Comparison of ENCODE assay signal across 8 cellular contexts in genomic region chr20:43840382-43841070, GRCh38.
A peak's percentile ranks its signal among the peaks of the same experiment; 100 is the strongest.
DNase-seq lines count a peak whose midpoint lies in the region; ATAC-seq, FAIRE-seq and TF ChIP-seq lines count a peak whose summit lies in the region.

No MANE protein-coding gene starts in this region.

- no peaks in the 10 kb centered on the region for H3K4me1 ChIP-seq in SJCRH30
- no peaks in the 10 kb centered on the region for H3K4me1 ChIP-seq in K562 (replicated peaks in 1 of 2; ENCODE audit: control insufficient read depth in 2 of 2, insufficient read depth in 2 of 2, low read length in 2 of 2)
- H3K4me1 ChIP-seq in stomach = no peaks in the 10 kb centered on the region

- no peak for TF ChIP-seq POLR2A in K562 (conservative IDR thresholded peaks at IDR 0.05)
- no peak for TF ChIP-seq POLR2A in stomach (IDR thresholded peaks at IDR 0.05)

- H4K20me1 ChIP-seq in K562 (replicated peaks; ENCODE audit: control insufficient read depth, insufficient read depth, low read length) = no peaks in the 10 kb centered on the region; the same call in 1 of the 2 replicates

- peak; percentile 81 for FAIRE-seq in K562 (lab: Jason Lieb, UNC)

- H3K4me3 ChIP-seq in SJCRH30 (no peak overlapping the region), K562 (no peak overlapping the region), stomach (no peak overlapping the region)

- TF ChIP-seq RAD21 in K562 (CRISPR knock-in tag; conservative IDR thresholded peaks at IDR 0.05 in 1 of 2, IDR thresholded peaks at IDR 0.05 in 1 of 2) = peak in 1 of 2 experiments; percentile 38; a peak in 2 of 4 replicates

- 8% methylated on average over 8 of the region's 11 CpGs for WGBS in K562 (ENCODE audit: insufficient coverage, low coverage, missing lambda C conversion rate)
- 59 to 76% (median 67%) methylated on average over 11 of the region's 11 CpGs for WGBS in stomach, 5 donors

- in situ Hi-C loops in K562 (cut with MboI) = no loop called here

- DNase-seq in AG09319 (ENCODE audit: extremely low read depth, low read depth) (no peak), SJCRH30 (peak; percentile 34 to 65), K562 (ENCODE audit: extremely low read depth in 1 of 4, low spot score in 3 of 4) (peak in 3 of 4 experiments; percentile 20 to 71 (median 59)), retina (peak; percentile 13), nucleus accumbens (lab: John Stamatoyannopoulos, UW) (no peak), stomach (no peak)

- no peak for TF ChIP-seq EP300 in K562 (IDR thresholded peaks at IDR 0.05; ENCODE audit: low read length)
- no peak for TF ChIP-seq EP300 in stomach (IDR thresholded peaks at IDR 0.05)

- no peaks in the 10 kb centered on the region for H3K9me3 ChIP-seq in SJCRH30 (replicated peaks)
- H3K9me3 ChIP-seq in K562 (replicated peaks; ENCODE audit: control insufficient read depth, insufficient read depth, low read depth, low read length) = no peaks in the 10 kb centered on the region
- H3K9me3 ChIP-seq in stomach = no peaks in the 10 kb centered on the region

- H3K4me2 ChIP-seq in K562 (ENCODE audit: insufficient read depth, low read length) = no peak overlapping the region

- no peaks in the 10 kb centered on the region for H3K9me1 ChIP-seq in K562 (ENCODE audit: control insufficient read depth, insufficient read depth, low read length)

- 0 out of 2 replicates have a peak overlapping the region, but pooled peaks have one; percentile 12 for H2AFZ ChIP-seq in K562 (ENCODE audit: low read depth, low read length)

- TF ChIP-seq CTCF in AG09319 (IDR thresholded peaks at IDR 0.05; ENCODE audit: low read depth, low read length) (peak; percentile 45), K562 (IDR thresholded peaks at IDR 0.05 in 2 of 3, conservative IDR thresholded peaks at IDR 0.05 in 1 of 3; ENCODE audit: insufficient read depth in 2 of 3, low read depth in 1 of 3, low read length in 3 of 3) (peak; percentile 53 to 66 (median 64)), stomach (IDR thresholded peaks at IDR 0.05) (peak in 1 of 7 experiments; percentile 41)

- H3K27me3 ChIP-seq in SJCRH30 (no peaks in the 10 kb centered on the region; the same call in 1 of the 2 replicates), K562 (ENCODE audit: control insufficient read depth in 2 of 2, insufficient read depth in 2 of 2, low read length in 2 of 2) (peaks cover 0 to 12% of the 10 kb centered on the region in 2 experiments; a peak in 3 of 5 replicates), stomach (peaks cover 0 to 18% (median 0%) of the 10 kb centered on the region in 3 donors)

- CTCF ChIA-PET in K562 (lab: Yijun Ruan, JAX; ENCODE audit: low intra/inter-chr PET ratio) = no interaction called here

- ATAC-seq in GM19395 (IDR thresholded peaks at IDR 0.05; ENCODE audit: unreplicated experiment) (peak; percentile 49), K562 (peak; percentile 96), HG03378 (IDR thresholded peaks at IDR 0.05; ENCODE audit: unreplicated experiment) (no peak)

- intact Hi-C loops in K562 (cut with micrococcal nuclease) = loop anchor here (10.0 kb wide), 2 partner anchors 96 to 396 kb away; no protein-coding TSS in a partner anchor
- intact Hi-C loops in stomach (cut with DNase I; ENCODE audit: low total_unique reads) = no loop called here

- POLR2A ChIA-PET in K562 (lab: Yijun Ruan, JAX) = interaction anchor here (1.4 kb wide), 1 partner anchor 12 kb away, joined by 4 read pairs; no protein-coding TSS in a partner anchor

- H3K27ac ChIP-seq in SJCRH30 (no peak overlapping the region), K562 (ENCODE audit: extremely low read depth, low read depth, low read length) (no peak overlapping the region), stomach (no peak overlapping the region)

- BruUV-seq in K562 (replicated peaks; lab: Mats Ljungman, UMichigan) = no TSS peak

- no peaks in the 10 kb centered on the region for H3K79me2 ChIP-seq in K562 (ENCODE audit: control insufficient read depth, insufficient read depth, low read length)

- no peaks in the 10 kb centered on the region for H3K36me3 ChIP-seq in SJCRH30
- H3K36me3 ChIP-seq in K562 (ENCODE audit: control insufficient read depth, insufficient read depth, low read length) = no peaks in the 10 kb centered on the region
- H3K36me3 ChIP-seq in stomach = no peaks in the 10 kb centered on the region

- H3K9ac ChIP-seq in K562 (ENCODE audit: insufficient read depth in 1 of 2, low read depth in 2 of 2, low read length in 2 of 2) = no peak overlapping the region

TF ChIP-seq in K562, 482 proteins besides CTCF, POLR2A, EP300 and RAD21:
- no peak for TF ChIP-seq IRF2 (CRISPR knock-in tag; IDR thresholded peaks at IDR 0.05)
- 0 out of 4 replicates have a peak, but pooled peaks of 1 of the 2 experiments have one; percentile 24 for TF ChIP-seq MAZ (CRISPR knock-in tag; conservative IDR thresholded peaks at IDR 0.05 in 1 of 2, IDR thresholded peaks at IDR 0.05 in 1 of 2)
- peak; percentile 89 for TF ChIP-seq CTCFL (IDR thresholded peaks at IDR 0.05; ENCODE audit: borderline replicate concordance, insufficient read depth, low read depth, low read length, poor library complexity, severe bottlenecking)
- TF ChIP-seq RUNX1 (IDR thresholded peaks at IDR 0.05; ENCODE audit: low read depth) = no peak
- no peak for TF ChIP-seq NRF1 (conservative IDR thresholded peaks at IDR 0.05 in 1 of 2, IDR thresholded peaks at IDR 0.05 in 1 of 2)
- no peak for TF ChIP-seq ZNF146 (CRISPR knock-in tag; IDR thresholded peaks at IDR 0.05; ENCODE audit: unreplicated experiment)
- peak in 1 of 3 experiments; percentile 58 for TF ChIP-seq YY1 (IDR thresholded peaks at IDR 0.05; ENCODE audit: borderline replicate concordance in 1 of 3, control insufficient read depth in 1 of 3, extremely low read depth in 1 of 3, insufficient read depth in 3 of 3, insufficient read length in 1 of 3, insufficient replicate concordance in 2 of 3, low read depth in 1 of 3, low read length in 2 of 3)
- no peak for TF ChIP-seq PTTG1 (tag; IDR thresholded peaks at IDR 0.05; ENCODE audit: low read depth)
- TF ChIP-seq CBX2 (IDR thresholded peaks at IDR 0.05; ENCODE audit: insufficient read depth, low read length, poor library complexity, severe bottlenecking) = no peak
- peak; percentile 30; the same call in 1 of the 2 replicates for TF ChIP-seq SMC3 (conservative IDR thresholded peaks at IDR 0.05; ENCODE audit: insufficient read depth, low read depth, low read length)
- 0 out of 4 replicates have a peak, but pooled peaks of 1 of the 2 experiments have one; percentile 31 for TF ChIP-seq RCOR1 (IDR thresholded peaks at IDR 0.05; ENCODE audit: borderline replicate concordance in 1 of 2, low read depth in 2 of 2, low read length in 2 of 2)

Comparison
In these comparisons a context has a peak if more than half of its experiments do, and no peak if none do; other contexts are left out.
1. DNase-seq: peak in SJCRH30 (2 of 2), K562 (3 of 4) and retina (single experiment); none in AG09319 (single experiment), nucleus accumbens (0 of 56) and stomach (single experiment).